Comparison of ENCODE assay signal across 8 cellular contexts in genomic region chr6:161273752-161274487, GRCh38. TPM values are rescaled to one million over a fixed set of nuclear protein-coding genes. Genes with fewer than 3 reads are reported as not detected.
DNase-seq lines count a peak whose midpoint lies in the region; ATAC-seq, FAIRE-seq and TF ChIP-seq lines count a peak whose summit lies in the region.

TSS of gene AGPAT4 (minus strand) at chr6:161274061. CDS start at chr6:161232213, 41,848 bp downstream.

- no TSS peak for BruUV-seq in OCI-LY7 (replicated peaks; lab: Mats Ljungman, UMichigan)

- peak within 1 kb of the TSS; percentile 67; the same call in 1 of the 2 replicates for H2AFZ ChIP-seq in OCI-LY7 (ENCODE audit: low read length)

- H3K9me2 ChIP-seq in OCI-LY7 (ENCODE audit: insufficient read depth, low read length), result no peaks in the 10 kb centered on the region

- peak; percentile 38 for DNase-seq in D721Med (ENCODE audit: insufficient read length, low spot score)
- peak in 68 of 76 experiments; percentile 5 to 89 (median 59) for DNase-seq in HUDEP-2 (lab: John Stamatoyannopoulos, UW; ENCODE audit: unreplicated experiment in 76 of 76)
- peak; percentile 79 for DNase-seq in OCI-LY7 (ENCODE audit: low spot score)
- peak; percentile 70 for DNase-seq in activated CD8-positive, alpha-beta memory T cell treated with anti-CD3 and anti-CD28 coated beads, Interleukin-2, amount 50 U/mL, for 48 hours
- peak; percentile 89 for DNase-seq in epithelial cell of prostate (ENCODE audit: low read depth, low spot score)
- peak; percentile 84 for DNase-seq in mucosa of gallbladder (ENCODE audit: low spot score)
- DNase-seq in stimulated activated CD8-positive, alpha-beta memory T cell treated with anti-CD3 and anti-CD28 coated beads, Interleukin-7, amount 100 ng/mL, for 1 hour (ENCODE audit: low read depth in 2 of 2), result peak; percentile 22 to 25

- intact Hi-C loops in OCI-LY7 (cut with micrococcal nuclease; ENCODE audit: unreplicated experiment), result no loop called here

- TF ChIP-seq CTCF in D721Med (IDR thresholded peaks at IDR 0.05; ENCODE audit: insufficient read depth, missing control alignments) (no peak), OCI-LY7 (conservative IDR thresholded peaks at IDR 0.05; ENCODE audit: low read length) (no peak)

- CTCF ChIA-PET in OCI-LY7 (lab: Charles Lee; ENCODE audit: unreplicated experiment), result no interaction called here

- H3K79me2 ChIP-seq in OCI-LY7 (ENCODE audit: insufficient read depth, low read depth, low read length), result no peaks in the 10 kb centered on the region

- no peaks in the 10 kb centered on the region for H3K36me3 ChIP-seq in OCI-LY7 (ENCODE audit: insufficient read depth, low read length)

- H4K20me1 ChIP-seq in OCI-LY7 (ENCODE audit: insufficient read depth, low read length), result no peaks in the 10 kb centered on the region

- peaks cover 9% of the 10 kb centered on the region for H3K4me1 ChIP-seq in OCI-LY7 (ENCODE audit: insufficient read depth, low read length, poor library complexity, severe bottlenecking)

- no peak for FAIRE-seq in D721Med (lab: Jason Lieb, UNC)

- ATAC-seq in GM21423 (IDR thresholded peaks at IDR 0.05; ENCODE audit: unreplicated experiment), result peak; percentile 99

- POLR2A ChIA-PET in OCI-LY7 (lab: Charles Lee), result interaction anchor here (0.6 to 1.1 kb wide), 4 partner anchors 25 to 281 kb away, joined by 3 to 4 read pairs (median 4); no protein-coding TSS in a partner anchor

- H3K9me3 ChIP-seq in OCI-LY7 (ENCODE audit: low read length), result no peaks in the 10 kb centered on the region

- peak within 1 kb of the TSS; percentile 66 for H3K4me2 ChIP-seq in OCI-LY7 (ENCODE audit: low read length)

- peak within 1 kb of the TSS; percentile 66 for H3K4me3 ChIP-seq in OCI-LY7 (ENCODE audit: low read depth, low read length, poor library complexity, severe bottlenecking)

- no peak within 1 kb of the TSS for H3K27ac ChIP-seq in OCI-LY7 (ENCODE audit: low read depth, low read length, poor library complexity, severe bottlenecking)
- H3K27ac ChIP-seq in epithelial cell of prostate, result peak within 1 kb of the TSS; percentile 42

RNA-seq across cellular contexts. Expression of gene AGPAT4, which starts in this region (rescaled TPM):
- 0.85 and 0.95 TPM in 2 replicates for total RNA-seq in OCI-LY7 (2014; rRNA removed; shearing (Covaris generic))
- total RNA-seq in OCI-LY7 (2022) (0.87 and 1.3 TPM in 2 replicates), mucosa of gallbladder (15.4 TPM)

Comparison
In these comparisons a context has a peak if more than half of its experiments do, and no peak if none do; other contexts are left out.
1. DNase-seq: peak in every context shown above with its lines; median percentile 89 in epithelial cell of prostate; 84 in mucosa of gallbladder; 79 in OCI-LY7; 70 in activated CD8-positive, alpha-beta memory T cell treated with anti-CD3 and anti-CD28 coated beads, Interleukin-2, amount 50 U/mL, for 48 hours; 59 in HUDEP-2; 38 in D721Med; 24 in stimulated activated CD8-positive, alpha-beta memory T cell treated with anti-CD3 and anti-CD28 coated beads, Interleukin-7, amount 100 ng/mL, for 1 hour.